Comparison of ENCODE assay signal across 31 cellular contexts in genomic region chr6:147540075-147540474, GRCh38. TPM values are rescaled to one million over a fixed set of nuclear protein-coding genes. Genes with fewer than 3 reads are reported as not detected.
"Had no signal": no experiment of that assay in that cellular context is flagged by ENCODE, and none has a peak within 500 bp of the region (broad histone marks: within the 10 kb centered on the region; RNA-seq: fewer than 3 reads in every experiment).

No MANE protein-coding gene starts in this region.

- H3K4me3 ChIP-seq: ascending aorta, breast epithelium, cardiac muscle cell, colonic mucosa, esophagus squamous epithelium, gastroesophageal sphincter had no signal

- H3K36me3 Mint-ChIP-seq: activated naive CD4-positive, alpha-beta T cell treated with anti-CD3 and anti-CD28 coated beads, Interleukin-2, amount 10 ng/mL, durations not matched to agents 7 days and 5 days; activated naive CD4-positive, alpha-beta T cell treated with anti-CD3 and anti-CD28 coated beads, Interleukin-2, amount 50 U/mL, for 72 hours; activated naive CD8-positive, alpha-beta T cell treated with anti-CD3 and anti-CD28 coated beads, Interleukin-2, amount 10 ng/mL, durations not matched to agents 7 days and 5 days had no signal

- DNase-seq: activated CD4-positive, alpha-beta memory T cell treated with anti-CD3 and anti-CD28 coated beads, Interleukin-2, amount 10 ng/mL, durations not matched to agents 7 days and 5 days; activated CD4-positive, alpha-beta T cell treated with anti-CD3 and anti-CD28 coated beads for 1 hour; activated CD4-positive, alpha-beta T cell treated with anti-CD3 and anti-CD28 coated beads for 4 hours; activated CD4-positive, alpha-beta T cell treated with anti-CD3 and anti-CD28 coated beads, Interleukin-2, amount 10 ng/mL, durations not matched to agents 7 days and 5 days; activated CD4-positive, alpha-beta T cell treated with anti-CD3 and anti-CD28 coated beads, Interleukin-2, amount 50 U/mL, for 4 hours; activated CD8-positive, alpha-beta memory T cell treated with anti-CD3 and anti-CD28 coated beads, Interleukin-2, amount 50 U/mL, for 48 hours; activated gamma-delta T cell; activated naive CD4-positive, alpha-beta T cell; activated naive CD4-positive, alpha-beta T cell treated with anti-CD3 and anti-CD28 coated beads, Interleukin-2, amount 10 ng/mL, durations not matched to agents 7 days and 5 days; activated naive CD8-positive, alpha-beta T cell treated with anti-CD3 and anti-CD28 coated beads, Interleukin-2, amount 10 ng/mL, durations not matched to agents 7 days and 5 days; activated T-cell treated with anti-CD3 and anti-CD28 coated beads for 4 hours; activated T-cell treated with anti-CD3 and anti-CD28 coated beads, Interleukin-2, amount 50 U/mL, for 24 hours; activated T-cell treated with anti-CD3 and anti-CD28 coated beads, Interleukin-2, amount 50 U/mL, for 72 hours; central memory CD4-positive, alpha-beta T cell; cerebellar nuclear complex; colonic mucosa; effector CD8-positive, alpha-beta T cell; esophagus squamous epithelium; foreskin melanocyte; T-helper 2 cell had no signal

- H3K9me3 ChIP-seq: ascending aorta, colonic mucosa had no signal

- ATAC-seq: activated naive CD4-positive, alpha-beta T cell treated with anti-CD3 and anti-CD28 coated beads, Interleukin-2, amount 50 U/mL, for 72 hours; activated T-cell treated with anti-CD3 and anti-CD28 coated beads, Interleukin-2, amount 50 U/mL, for 72 hours; gastroesophageal sphincter; WTC11 had no signal

- H3K4me1 ChIP-seq: ascending aorta, breast epithelium, colonic mucosa, esophagus squamous epithelium, gastroesophageal sphincter had no signal

- FAIRE-seq: TTC549 had no signal

- H3K27me3 Mint-ChIP-seq: activated CD4-positive, alpha-beta memory T cell treated with anti-CD3 and anti-CD28 coated beads, Interleukin-2, amount 10 ng/mL, durations not matched to agents 7 days and 5 days; activated CD4-positive, alpha-beta T cell treated with anti-CD3 and anti-CD28 coated beads, Interleukin-2, amount 10 ng/mL, durations not matched to agents 7 days and 5 days; activated naive CD4-positive, alpha-beta T cell treated with anti-CD3 and anti-CD28 coated beads, Interleukin-2, amount 10 ng/mL, durations not matched to agents 7 days and 5 days; brain had no signal

- H3K27ac ChIP-seq: ascending aorta, breast epithelium, cardiac muscle cell, colonic mucosa, epithelial cell of prostate, esophagus squamous epithelium, gastroesophageal sphincter, VCaP had no signal

- H3K4me3 Mint-ChIP-seq: activated CD4-positive, alpha-beta memory T cell treated with anti-CD3 and anti-CD28 coated beads, Interleukin-2, amount 10 ng/mL, durations not matched to agents 7 days and 5 days; activated CD4-positive, alpha-beta T cell treated with anti-CD3 and anti-CD28 coated beads, Interleukin-2, amount 10 ng/mL, durations not matched to agents 7 days and 5 days; activated naive CD4-positive, alpha-beta T cell treated with anti-CD3 and anti-CD28 coated beads, Interleukin-2, amount 10 ng/mL, durations not matched to agents 7 days and 5 days; activated naive CD8-positive, alpha-beta T cell treated with anti-CD3 and anti-CD28 coated beads, Interleukin-2, amount 10 ng/mL, durations not matched to agents 7 days and 5 days; activated T-cell treated with anti-CD3 and anti-CD28 coated beads, Interleukin-2, amount 50 U/mL, for 24 hours; activated T-cell treated with anti-CD3 and anti-CD28 coated beads, Interleukin-2, amount 50 U/mL, for 72 hours; brain; WTC11 had no signal

- H3K36me3 ChIP-seq: ascending aorta, breast epithelium, cardiac muscle cell, colonic mucosa, esophagus squamous epithelium, gastroesophageal sphincter had no signal

- H3K9me3 Mint-ChIP-seq: activated CD4-positive, alpha-beta memory T cell treated with anti-CD3 and anti-CD28 coated beads, Interleukin-2, amount 10 ng/mL, durations not matched to agents 7 days and 5 days; activated CD4-positive, alpha-beta T cell treated with anti-CD3 and anti-CD28 coated beads, Interleukin-2, amount 10 ng/mL, durations not matched to agents 7 days and 5 days; activated naive CD4-positive, alpha-beta T cell treated with anti-CD3 and anti-CD28 coated beads, Interleukin-2, amount 10 ng/mL, durations not matched to agents 7 days and 5 days; activated T-cell treated with anti-CD3 and anti-CD28 coated beads, Interleukin-2, amount 50 U/mL, for 24 hours had no signal

- H3K27me3 ChIP-seq: ascending aorta, breast epithelium, cardiac muscle cell, colonic mucosa, esophagus squamous epithelium, gastroesophageal sphincter had no signal

- H3K27ac Mint-ChIP-seq: activated CD4-positive, alpha-beta memory T cell treated with anti-CD3 and anti-CD28 coated beads, Interleukin-2, amount 10 ng/mL, durations not matched to agents 7 days and 5 days; activated CD4-positive, alpha-beta T cell treated with anti-CD3 and anti-CD28 coated beads, Interleukin-2, amount 10 ng/mL, durations not matched to agents 7 days and 5 days; activated naive CD4-positive, alpha-beta T cell treated with anti-CD3 and anti-CD28 coated beads, Interleukin-2, amount 10 ng/mL, durations not matched to agents 7 days and 5 days; activated naive CD4-positive, alpha-beta T cell treated with anti-CD3 and anti-CD28 coated beads, Interleukin-2, amount 50 U/mL, for 72 hours; activated naive CD8-positive, alpha-beta T cell treated with anti-CD3 and anti-CD28 coated beads, Interleukin-2, amount 10 ng/mL, durations not matched to agents 7 days and 5 days; activated T-cell treated with anti-CD3 and anti-CD28 coated beads, Interleukin-2, amount 50 U/mL, for 24 hours; activated T-cell treated with anti-CD3 and anti-CD28 coated beads, Interleukin-2, amount 50 U/mL, for 72 hours; brain; WTC11 had no signal

- H3K4me1 Mint-ChIP-seq: activated CD4-positive, alpha-beta memory T cell treated with anti-CD3 and anti-CD28 coated beads, Interleukin-2, amount 10 ng/mL, durations not matched to agents 7 days and 5 days; activated CD4-positive, alpha-beta T cell treated with anti-CD3 and anti-CD28 coated beads, Interleukin-2, amount 10 ng/mL, durations not matched to agents 7 days and 5 days; activated naive CD4-positive, alpha-beta T cell treated with anti-CD3 and anti-CD28 coated beads, Interleukin-2, amount 10 ng/mL, durations not matched to agents 7 days and 5 days; activated naive CD8-positive, alpha-beta T cell treated with anti-CD3 and anti-CD28 coated beads, Interleukin-2, amount 10 ng/mL, durations not matched to agents 7 days and 5 days; WTC11 had no signal

RNA-seq across cellular contexts. Expression of gene SAMD5, which starts 31.6 kb away (rescaled TPM):
- total RNA-seq: activated CD4-positive, alpha-beta memory T cell treated with anti-CD3 and anti-CD28 coated beads, Interleukin-2, amount 10 ng/mL, durations not matched to agents 7 days and 5 days; activated CD4-positive, alpha-beta T cell treated with anti-CD3 and anti-CD28 coated beads, Interleukin-2, amount 10 ng/mL, durations not matched to agents 7 days and 5 days; activated naive CD4-positive, alpha-beta T cell treated with anti-CD3 and anti-CD28 coated beads, Interleukin-2, amount 50 U/mL, for 72 hours; activated naive CD8-positive, alpha-beta T cell treated with anti-CD3 and anti-CD28 coated beads, Interleukin-2, amount 10 ng/mL, durations not matched to agents 7 days and 5 days; T-helper 1 cell treated with Interleukin-12 subunit alpha and Interleukin-12 subunit beta and Interleukin-4 antibody, amounts not matched to agents 30 ng/mL and 1 ng/mL, for 36 hours had no signal
